Comparison of ENCODE assay signal across 15 cellular contexts in genomic region chr20:57475388-57476072, GRCh38. TPM values are rescaled to one million over a fixed set of nuclear protein-coding genes. Genes with fewer than 3 reads are reported as not detected.
DNase-seq lines count a peak whose midpoint lies in the region; ATAC-seq, FAIRE-seq and TF ChIP-seq lines count a peak whose summit lies in the region.
"Had no signal": no experiment of that assay in that cellular context is flagged by ENCODE, and none has a peak within 500 bp of the region (broad histone marks: within the 10 kb centered on the region; RNA-seq: fewer than 3 reads in every experiment).

No MANE protein-coding gene starts in this region.

- no peak for TF ChIP-seq EP300 in GM12878 (IDR thresholded peaks at IDR 0.05; ENCODE audit: borderline replicate concordance in 1 of 2, control insufficient read depth in 1 of 2, low read depth in 2 of 2, low read length in 2 of 2)

- intact Hi-C loops in GM12878 (cut with micrococcal nuclease; ENCODE audit: unreplicated experiment), result no loop called here
- intact Hi-C loops in CD4-positive, alpha-beta memory T cell (cut with micrococcal nuclease), result no loop called here

- peak; percentile 7 for DNase-seq in activated T-cell treated with anti-CD3 and anti-CD28 coated beads, Interleukin-2, amount 50 U/mL, for 24 hours
- DNase-seq in activated T-cell treated with anti-CD3 and anti-CD28 coated beads, Interleukin-2, amount 50 U/mL, for 48 hours, result no peak
- DNase-seq in GM12878 (ENCODE audit: low read depth, low spot score) (no peak), NOMO-1 treated with dmso at 0.1 percent for 144 hours (lab: John Stamatoyannopoulos, UW; ENCODE audit: unreplicated experiment) (no peak)
- no peak for DNase-seq in CD4-positive, alpha-beta memory T cell
- DNase-seq: adrenal gland, COR-L47, occipital lobe, thyroid gland had no signal

- no peak for TF ChIP-seq RAD21 in GM12878 (IDR thresholded peaks at IDR 0.05; ENCODE audit: insufficient read depth, low read depth, low read length)

- H3K4me1 Mint-ChIP-seq in activated T-cell treated with anti-CD3 and anti-CD28 coated beads, Interleukin-2, amount 50 U/mL, for 24 hours (ENCODE audit: low read depth), result peaks cover 26% of the 10 kb centered on the region
- peaks cover 7 to 26% (median 9%) of the 10 kb centered on the region in 4 donors for H3K4me1 Mint-ChIP-seq in CD4-positive, alpha-beta memory T cell

- H4K20me1 ChIP-seq in GM12878 (ENCODE audit: control insufficient read depth, insufficient read depth), result no peaks in the 10 kb centered on the region

- SMC1A ChIA-PET in GM12878 (lab: Charles Lee; ENCODE audit: uncharacterized antibody, unreplicated experiment), result interaction anchor here (1.0 to 4.7 kb wide), 7 partner anchors 8 to 77 kb away, joined by 3 to 22 read pairs (median 5); no protein-coding TSS in a partner anchor

- H3K36me3 ChIP-seq in GM12878 (ENCODE audit: control insufficient read depth in 2 of 2, insufficient read depth in 2 of 2, low read length in 1 of 2) (no peaks in the 10 kb centered on the region), skeletal muscle tissue (ENCODE audit: control insufficient read depth in 3 of 3, insufficient read depth in 3 of 3, low read length in 3 of 3) (no peaks in the 10 kb centered on the region)
- no peaks in the 10 kb centered on the region for H3K36me3 ChIP-seq in CD4-positive, alpha-beta memory T cell (ENCODE audit: insufficient read depth, low read length)
- H3K36me3 ChIP-seq: adrenal gland, thyroid gland had no signal

- no peak overlapping the region for H3K4me3 Mint-ChIP-seq in activated T-cell treated with anti-CD3 and anti-CD28 coated beads, Interleukin-2, amount 50 U/mL, for 24 hours
- no peak overlapping the region for H3K4me3 Mint-ChIP-seq in CD4-positive, alpha-beta memory T cell

- H3K27me3 ChIP-seq in GM12878 (replicated peaks in 1 of 2; ENCODE audit: control insufficient read depth in 2 of 2, insufficient read depth in 2 of 2, low read length in 1 of 2) (no peaks in the 10 kb centered on the region), skeletal muscle tissue (ENCODE audit: control insufficient read depth in 3 of 3, insufficient read depth in 3 of 3, low read length in 3 of 3) (peaks cover 0 to 5% (median 0%) of the 10 kb centered on the region in 3 donors)
- H3K27me3 ChIP-seq in CD4-positive, alpha-beta memory T cell (ENCODE audit: insufficient read depth, low read length), result no peaks in the 10 kb centered on the region
- H3K27me3 ChIP-seq: adrenal gland, thyroid gland had no signal

- ATAC-seq in HG03442 (IDR thresholded peaks at IDR 0.05; ENCODE audit: unreplicated experiment) (peak; percentile 10), GM12878 (peak; percentile 4; the same call in 2 of the 3 replicates), HG03108 (IDR thresholded peaks at IDR 0.05; ENCODE audit: unreplicated experiment) (no peak)

- H3K36me3 Mint-ChIP-seq in activated T-cell treated with anti-CD3 and anti-CD28 coated beads, Interleukin-2, amount 50 U/mL, for 24 hours (ENCODE audit: low read depth), result no peaks in the 10 kb centered on the region
- no peaks in the 10 kb centered on the region for H3K36me3 Mint-ChIP-seq in CD4-positive, alpha-beta memory T cell

- H3K27ac ChIP-seq in GM12878 (ENCODE audit: control insufficient read depth, insufficient read depth) (peak overlapping the region; percentile 54), skeletal muscle tissue (ENCODE audit: low read depth, low read length) (peak overlapping the region; percentile 22)
- no peak overlapping the region for H3K27ac ChIP-seq in CD4-positive, alpha-beta memory T cell (ENCODE audit: low read depth, low read length)
- H3K27ac ChIP-seq: A549, adrenal gland, thyroid gland had no signal

- H3K9ac ChIP-seq in GM12878 (ENCODE audit: control insufficient read depth, insufficient read depth, low read length) (peak overlapping the region; percentile 11; the same call in 1 of the 2 replicates), skeletal muscle tissue (ENCODE audit: low read depth in 1 of 3, low read length in 3 of 3) (peak overlapping the region in 1 of 3 donors; percentile 25)

- CTCF ChIA-PET in GM12878 (lab: Yijun Ruan, JAX), result interaction anchor here (1.2 to 4.8 kb wide), 6 partner anchors 8 to 96 kb away, joined by 3 to 28 read pairs (median 6); no protein-coding TSS in a partner anchor
- CTCF ChIA-PET in CD4-positive, alpha-beta memory T cell (lab: Charles Lee; ENCODE audit: partially characterized antibody), result no interaction called here

- H3K4me1 ChIP-seq in GM12878 (ENCODE audit: control insufficient read depth, insufficient read depth, low read length) (peaks cover 52% of the 10 kb centered on the region), skeletal muscle tissue (ENCODE audit: control insufficient read depth in 3 of 3, insufficient read depth in 3 of 3, low read length in 3 of 3) (peaks cover 12 to 44% (median 27%) of the 10 kb centered on the region in 3 donors)
- peaks cover 16% of the 10 kb centered on the region for H3K4me1 ChIP-seq in CD4-positive, alpha-beta memory T cell (ENCODE audit: insufficient read depth, low read length)
- H3K4me1 ChIP-seq: A549, adrenal gland had no signal

- H3K4me2 ChIP-seq in GM12878 (ENCODE audit: control insufficient read depth, insufficient read depth), result peak overlapping the region; percentile 52
- H3K4me2 ChIP-seq: A549 had no signal

- RAD21 ChIA-PET in GM12878 (lab: Charles Lee; ENCODE audit: unreplicated experiment), result interaction anchor here (0.9 to 3.5 kb wide), 3 partner anchors 8 to 77 kb away, joined by 3 to 26 read pairs (median 9); no protein-coding TSS in a partner anchor

- H3K27me3 Mint-ChIP-seq in activated T-cell treated with anti-CD3 and anti-CD28 coated beads, Interleukin-2, amount 50 U/mL, for 24 hours, result no peaks in the 10 kb centered on the region
- peaks cover 0 to 1% of the 10 kb centered on the region in 2 donors for H3K27me3 Mint-ChIP-seq in CD4-positive, alpha-beta memory T cell

- BruUV-seq in GM12878 (replicated peaks; lab: Mats Ljungman, UMichigan), result TSS peak; percentile 84

- H2AFZ ChIP-seq in GM12878 (ENCODE audit: control insufficient read depth, low read depth, low read length), result no peak overlapping the region; the same call in 1 of the 2 replicates

- in situ Hi-C loops in GM12878 (cut with MboI), result loop anchor here (10.0 kb wide), 1 partner anchor 979 kb away; no protein-coding TSS in a partner anchor

- TF ChIP-seq POLR2A in GM12878 (IDR thresholded peaks at IDR 0.05; ENCODE audit: low read depth, low read length), result no peak

- FAIRE-seq in GM12878 (lab: Jason Lieb, UNC), result peak; percentile 18
- FAIRE-seq: A549, colon had no signal

- H3K9me3 ChIP-seq in GM12878 (replicated peaks; ENCODE audit: control insufficient read depth, insufficient read depth, low read length) (peaks cover 1% of the 10 kb centered on the region; the same call in 1 of the 3 replicates), skeletal muscle tissue (ENCODE audit: control insufficient read depth in 3 of 3, low read length in 3 of 3) (no peaks in the 10 kb centered on the region)
- no peaks in the 10 kb centered on the region for H3K9me3 ChIP-seq in CD4-positive, alpha-beta memory T cell (ENCODE audit: control insufficient read depth in 1 of 2, low read length in 2 of 2)
- H3K9me3 ChIP-seq: A549, adrenal gland, thyroid gland had no signal

- H3K27ac Mint-ChIP-seq in activated T-cell treated with anti-CD3 and anti-CD28 coated beads, Interleukin-2, amount 50 U/mL, for 24 hours, result peak overlapping the region; percentile 8
- H3K27ac Mint-ChIP-seq in CD4-positive, alpha-beta memory T cell, result peak overlapping the region in 2 of 7 donors; percentile 24 to 37

- 81% methylated on average over 8 of the region's 8 CpGs for WGBS in GM12878 (ENCODE audit: insufficient coverage, insufficient replicate concordance, low lambda C conversion rate, missing lambda C conversion rate)

- POLR2A ChIA-PET in GM12878 (lab: Charles Lee), result interaction anchor here (1.0 to 4.0 kb wide), 4 partner anchors 41 to 83 kb away, joined by 3 to 20 read pairs (median 12); no protein-coding TSS in a partner anchor
- POLR2A ChIA-PET in CD4-positive, alpha-beta memory T cell (lab: Charles Lee; ENCODE audit: partially characterized antibody), result no interaction called here

- H3K79me2 ChIP-seq in GM12878 (ENCODE audit: control insufficient read depth, insufficient read depth, low read length), result no peaks in the 10 kb centered on the region

- TF ChIP-seq CTCF in GM12878 (IDR thresholded peaks at IDR 0.05 in 2 of 3, conservative IDR thresholded peaks at IDR 0.05 in 1 of 3; ENCODE audit: control insufficient read depth in 2 of 3, extremely low read depth in 1 of 3, insufficient read depth in 1 of 3, low read depth in 3 of 3, low read length in 3 of 3), result no peak

- H3K4me3 ChIP-seq in GM12878, result no peak overlapping the region; the same call in 1 of the 2 replicates
- no peak overlapping the region for H3K4me3 ChIP-seq in skeletal muscle tissue (ENCODE audit: low read length in 3 of 3)
- no peak overlapping the region for H3K4me3 ChIP-seq in CD4-positive, alpha-beta memory T cell (ENCODE audit: low read length in 2 of 2)
- H3K4me3 ChIP-seq: A549, adrenal gland, thyroid gland had no signal

- H3K9me3 Mint-ChIP-seq in activated T-cell treated with anti-CD3 and anti-CD28 coated beads, Interleukin-2, amount 50 U/mL, for 24 hours, result no peaks in the 10 kb centered on the region
- H3K9me3 Mint-ChIP-seq in CD4-positive, alpha-beta memory T cell, result no peaks in the 10 kb centered on the region

RNA-seq across cellular contexts. Expression of gene CTCFL, which starts 49.4 kb away (rescaled TPM):
- not detected in 2 replicates for total RNA-seq in GM12878 (2013; cell fraction: nucleolus; rRNA removed)
- total RNA-seq in GM12878 (2014; rRNA removed) (not detected in 2 replicates), GM12878 (2014; rRNA removed; fragmentation: Illumina TruSeq; extraction: Trizol) (not detected in 2 replicates), GM12878 (2021) (0.08 and 0.10 TPM in 2 replicates), skeletal muscle tissue (not detected)
- polyA plus RNA-seq in GM12878 (2011; ENCODE audit: low read depth), result not detected
- polyA plus RNA-seq in GM12878 (2011; rRNA removed) (0.03 TPM in 1 of 2 replicates, not detected in the other), GM12878 (2014; fragmentation: Illumina TruSeq; extraction: Trizol) (not detected in 2 replicates), GM12878 (2014; fragmentation: Nextera tagmentation; extraction: Ambion mirVana) (under 1 TPM; 0.06 to 0.09 TPM), GM12878 (2014; rRNA removed) (0.15 TPM in 1 of 2 replicates, not detected in the other), GM12878 (2016; fragmentation: Nextera tagmentation; extraction: Ambion mirVana) (under 1 TPM; 0.12 to 0.20 TPM)
- 0.03 TPM in 1 of 2 replicates, not detected in the other for polyA plus RNA-seq in GM12878 (2011; cell fraction: cytosol; rRNA removed)
- polyA plus RNA-seq in GM12878 (2011; cell fraction: nucleus; rRNA removed), result not detected in 2 replicates
- polyA plus RNA-seq in GM12878 (2012), result 0.06 and 0.18 TPM in 2 replicates
- 0.07 TPM in 1 of 2 replicates, not detected in the other for polyA minus RNA-seq in GM12878 (2011; rRNA and poly(A)+ RNA removed)
- polyA minus RNA-seq in GM12878 (2011; cell fraction: cytosol; rRNA and poly(A)+ RNA removed), result not detected in 2 replicates
- polyA minus RNA-seq in GM12878 (2011; cell fraction: nucleus; rRNA and poly(A)+ RNA removed), result not detected in 2 replicates
- not detected for total RNA-seq in CD4-positive, alpha-beta memory T cell
- polyA plus RNA-seq in CD4-positive, alpha-beta memory T cell, result not detected
- total RNA-seq: lung microvascular endothelial cell, occipital lobe had no signal
